1 cellular context compared by ENCODE assay signal in the genomic region with DNA sequence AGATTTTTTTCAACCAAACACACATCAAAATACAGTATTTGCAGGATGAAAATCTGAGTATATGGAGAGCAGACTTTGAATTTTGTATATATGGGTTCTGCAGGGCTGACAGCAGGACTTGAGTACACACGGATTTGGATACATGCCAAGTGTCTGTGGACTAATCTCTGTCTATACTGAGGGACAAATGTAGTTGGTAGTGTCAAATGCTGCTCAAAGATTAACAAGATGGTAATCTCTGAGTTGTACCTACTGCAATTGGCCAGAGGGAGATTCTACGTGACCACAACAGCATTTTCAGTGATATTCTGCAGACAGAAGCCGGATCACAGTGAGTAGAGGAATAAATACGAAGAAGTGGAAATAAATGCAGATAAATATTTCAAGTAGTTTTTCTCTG.
TF ChIP-seq lines count a peak whose summit lies in the region.

No MANE protein-coding gene starts in this region.

TF ChIP-seq in SK-N-SH treated with all-trans-retinoic acid at 6 μM for 48 hours, 23 proteins besides CTCF, POLR2A, EP300 and RAD21 (continued from another document):
- TF ChIP-seq, protein P1, sequence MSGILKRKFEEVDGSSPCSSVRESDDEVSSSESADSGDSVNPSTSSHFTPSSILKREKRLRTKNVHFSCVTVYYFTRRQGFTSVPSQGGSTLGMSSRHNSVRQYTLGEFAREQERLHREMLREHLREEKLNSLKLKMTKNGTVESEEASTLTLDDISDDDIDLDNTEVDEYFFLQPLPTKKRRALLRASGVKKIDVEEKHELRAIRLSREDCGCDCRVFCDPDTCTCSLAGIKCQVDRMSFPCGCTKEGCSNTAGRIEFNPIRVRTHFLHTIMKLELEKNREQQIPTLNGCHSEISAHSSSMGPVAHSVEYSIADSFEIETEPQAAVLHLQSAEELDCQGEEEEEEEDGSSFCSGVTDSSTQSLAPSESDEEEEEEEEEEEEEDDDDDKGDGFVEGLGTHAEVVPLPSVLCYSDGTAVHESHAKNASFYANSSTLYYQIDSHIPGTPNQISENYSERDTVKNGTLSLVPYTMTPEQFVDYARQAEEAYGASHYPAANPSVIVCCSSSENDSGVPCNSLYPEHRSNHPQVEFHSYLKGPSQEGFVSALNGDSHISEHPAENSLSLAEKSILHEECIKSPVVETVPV (CRISPR knock-in tag; IDR thresholded peaks at IDR 0.05), result no peak
